8 cellular contexts compared by ENCODE assay signal in genomic region chr11:76444065-76444383, GRCh38. TPM values are rescaled to one million over a fixed set of nuclear protein-coding genes. Genes with fewer than 3 reads are reported as not detected.
DNase-seq lines count a peak whose midpoint lies in the region; ATAC-seq and TF ChIP-seq lines count a peak whose summit lies in the region.

No MANE protein-coding gene starts in this region.

- WGBS in mammary epithelial cell (ENCODE audit: low coverage, missing lambda C conversion rate) = under 1% methylated on average over 10 of the region's 10 CpGs

- intact Hi-C loops in mammary epithelial cell (cut with micrococcal nuclease) = loop anchor here (1.0 kb wide), 1 partner anchor 63 kb away; the partner anchor contains the start of genes GVQW3 and THAP12
- intact Hi-C loops in mucosa of descending colon (cut with DNase I, micrococcal nuclease) = no loop called here

- H3K79me2 ChIP-seq in mammary epithelial cell (ENCODE audit: insufficient read depth, low read length) = peaks cover 52% of the 10 kb centered on the region

- peak overlapping the region; percentile 97 for H3K9ac ChIP-seq in HUES48 (ENCODE audit: low read depth, low read length)
- H3K9ac ChIP-seq in mammary epithelial cell (ENCODE audit: insufficient read depth, low read length) = peak overlapping the region; percentile 100

- CTCF ChIA-PET in mammary epithelial cell (lab: Charles Lee; ENCODE audit: low non-redundant PET) = no interaction called here

- H3K4me2 ChIP-seq in mammary epithelial cell (ENCODE audit: insufficient read depth, low read depth, low read length) = peak overlapping the region; percentile 73

- H3K9me3 ChIP-seq in HUES48 (ENCODE audit: control insufficient read depth, insufficient read depth, low read length) (no peaks in the 10 kb centered on the region), mammary epithelial cell (replicated peaks; ENCODE audit: insufficient read depth, low read length) (no peaks in the 10 kb centered on the region), mucosa of descending colon (no peaks in the 10 kb centered on the region)

- dilution Hi-C loops in mammary epithelial cell (cut with HindIII; ENCODE audit: low sequenced_read_pairs) = no loop called here

- TSS peak; percentile 81 for BruUV-seq in mammary epithelial cell (replicated peaks; lab: Mats Ljungman, UMichigan)

- peak overlapping the region; percentile 80 for H3K4me3 ChIP-seq in HUES48 (ENCODE audit: low read depth, low read length)
- peak overlapping the region; percentile 81 to 96 (median 83) for H3K4me3 ChIP-seq in mammary epithelial cell (replicated peaks in 1 of 3; ENCODE audit: insufficient read depth in 1 of 3, low read depth in 2 of 3, low read length in 3 of 3)
- peak overlapping the region; percentile 99 for H3K4me3 ChIP-seq in mucosa of descending colon

- no peaks in the 10 kb centered on the region for H4K20me1 ChIP-seq in mammary epithelial cell (ENCODE audit: insufficient read depth, low read length)

- H3K36me3 ChIP-seq in HUES48 (ENCODE audit: control insufficient read depth, insufficient read depth, low read length) (peaks cover 16% of the 10 kb centered on the region), mammary epithelial cell (ENCODE audit: insufficient read depth, low read length) (no peaks in the 10 kb centered on the region), mucosa of descending colon (ENCODE audit: low read depth) (no peaks in the 10 kb centered on the region)

- TF ChIP-seq CTCF in 22Rv1 (IDR thresholded peaks at IDR 0.05) = no peak
- TF ChIP-seq CTCF in mammary epithelial cell (conservative IDR thresholded peaks at IDR 0.05 in 1 of 2, IDR thresholded peaks at IDR 0.05 in 1 of 2; ENCODE audit: extremely low read depth in 1 of 2, insufficient read depth in 1 of 2, low read depth in 1 of 2, low read length in 2 of 2) = no peak
- TF ChIP-seq CTCF in mucosa of descending colon (IDR thresholded peaks at IDR 0.05) = no peak

- H3K27me3 ChIP-seq in HUES48 (ENCODE audit: control insufficient read depth, insufficient read depth, low read length) (no peaks in the 10 kb centered on the region), mammary epithelial cell (ENCODE audit: insufficient read depth, low read length) (no peaks in the 10 kb centered on the region)

- H3K27ac ChIP-seq in 22Rv1 (peak overlapping the region; percentile 86), HUES48 (ENCODE audit: low read depth, low read length) (peak overlapping the region; percentile 95), mammary epithelial cell (ENCODE audit: insufficient read depth, low read depth, low read length) (peak overlapping the region; percentile 98)

- H3K4me1 ChIP-seq in HUES48 (ENCODE audit: control insufficient read depth, insufficient read depth, low read length) = peaks cover 31% of the 10 kb centered on the region
- H3K4me1 ChIP-seq in mammary epithelial cell (ENCODE audit: insufficient read depth, low read length) = peaks cover 10% of the 10 kb centered on the region
- peaks cover 9% of the 10 kb centered on the region for H3K4me1 ChIP-seq in mucosa of descending colon (ENCODE audit: low read depth)

- in situ Hi-C loops in mammary epithelial cell (cut with MboI; ENCODE audit: low sequenced_read_pairs in 2 of 2) = no loop called here

- ATAC-seq in mucosa of descending colon (no peak), GM19452 (IDR thresholded peaks at IDR 0.05; ENCODE audit: unreplicated experiment) (no peak)

- no peak for DNase-seq in mammary epithelial cell
- no peak for DNase-seq in mucosa of descending colon
- DNase-seq in ecto neural progenitor cell (ENCODE audit: low spot score) = no peak
- DNase-seq in SK-N-DZ (ENCODE audit: low spot score) = no peak
- DNase-seq in HPDE6-E6E7 (ENCODE audit: extremely low spot score) = no peak

- peak overlapping the region; percentile 97 for H2AFZ ChIP-seq in mammary epithelial cell (ENCODE audit: low read depth, low read length)

RNA-seq across cellular contexts. Expression of gene EMSY, which starts 0.8 kb away (rescaled TPM):
- total RNA-seq in mammary epithelial cell = 10 to 100 TPM; 16.1 to 19.8 TPM
- 12.2 TPM for polyA plus RNA-seq in mammary epithelial cell
- 31.3 TPM for polyA minus RNA-seq in mammary epithelial cell
- 10 to 100 TPM; 23.2 to 31.0 (median 25.0) TPM for total RNA-seq in mucosa of descending colon
- 19.1 and 20.0 TPM in 2 replicates for polyA plus RNA-seq in SK-N-DZ (2014; cell fraction: cytosol; rRNA removed)
- polyA plus RNA-seq in SK-N-DZ (2014; cell fraction: nucleus; rRNA removed) = 18.1 and 19.7 TPM in 2 replicates
